16 cellular contexts compared by ENCODE assay signal in the genomic region with DNA sequence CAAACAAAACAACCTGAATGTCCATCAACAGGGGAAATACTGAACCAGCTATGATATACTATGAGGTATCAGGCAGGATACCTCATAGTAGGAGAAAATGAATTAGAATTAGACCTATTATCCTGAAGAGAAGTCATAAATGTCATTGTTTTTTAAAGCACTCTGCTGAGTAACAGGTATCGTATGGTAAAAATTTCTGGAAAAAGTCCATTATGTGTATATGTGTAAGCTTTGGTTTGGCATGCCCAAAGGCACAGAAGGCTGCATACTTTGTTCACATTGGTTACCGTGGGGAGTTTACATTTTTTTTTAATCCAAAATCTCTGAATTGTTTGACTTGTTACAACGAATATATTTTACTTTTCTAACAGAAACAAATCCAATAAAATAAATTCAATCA.
DNase-seq lines count a peak whose midpoint lies in the region; ATAC-seq and TF ChIP-seq lines count a peak whose summit lies in the region.
"Had no signal": no experiment of that assay in that cellular context is flagged by ENCODE, and none has a peak within 500 bp of the region (broad histone marks: within the 10 kb centered on the region; RNA-seq: fewer than 3 reads in every experiment).

No MANE protein-coding gene starts in this region.

- peaks cover 0 to 6% (median under 1%) of the 10 kb centered on the region in 4 donors for H3K36me3 ChIP-seq in sigmoid colon

- H3K4me1 ChIP-seq in sigmoid colon: peaks cover 0 to 82% (median 66%) of the 10 kb centered on the region in 4 donors

- TF ChIP-seq CTCF in WTC11 (IDR thresholded peaks at IDR 0.05) (no peak), sigmoid colon (IDR thresholded peaks at IDR 0.05) (no peak), natural killer cell (IDR thresholded peaks at IDR 0.05) (no peak)

- no peaks in the 10 kb centered on the region for H3K27me3 ChIP-seq in sigmoid colon
- H3K27me3 ChIP-seq: Peyer's patch had no signal

- H3K9me3 ChIP-seq in sigmoid colon: no peaks in the 10 kb centered on the region
- H3K9me3 ChIP-seq: Peyer's patch, psoas muscle, thoracic aorta had no signal

- WGBS in sigmoid colon, 2 donors: 74 to 76% methylated on average over 3 of the region's 3 CpGs

- peak overlapping the region; percentile 78 for H3K27ac Mint-ChIP-seq in WTC11
- no peak overlapping the region for H3K27ac Mint-ChIP-seq in natural killer cell
- H3K27ac Mint-ChIP-seq: B cell had no signal

- POLR2A ChIA-PET in WTC11 (lab: Charles Lee): no interaction called here

- H3K27me3 Mint-ChIP-seq in WTC11 (ENCODE audit: low read depth) (no peaks in the 10 kb centered on the region), natural killer cell (ENCODE audit: low read depth in 2 of 2) (peaks cover 16 to 20% of the 10 kb centered on the region in 2 donors)

- peaks cover 7% of the 10 kb centered on the region for H3K9me3 Mint-ChIP-seq in WTC11
- no peaks in the 10 kb centered on the region for H3K9me3 Mint-ChIP-seq in natural killer cell

- intact Hi-C loops in sigmoid colon (cut with DNase I): loop anchor here (2.0 to 10.0 kb wide), 3 partner anchors 57 to 155 kb away; partner anchors contain the start of genes LRBA and SH3D19
- intact Hi-C loops in natural killer cell (cut with micrococcal nuclease): no loop called here

- H3K4me3 ChIP-seq in sigmoid colon: no peak overlapping the region
- H3K4me3 ChIP-seq: Peyer's patch, psoas muscle, thoracic aorta had no signal

- no peak for TF ChIP-seq EP300 in sigmoid colon (IDR thresholded peaks at IDR 0.05)

- H3K4me1 Mint-ChIP-seq in WTC11 (peaks cover 47% of the 10 kb centered on the region), natural killer cell (no peaks in the 10 kb centered on the region)
- H3K4me1 Mint-ChIP-seq: B cell had no signal

- H3K4me3 Mint-ChIP-seq in WTC11 (no peak overlapping the region), natural killer cell (no peak overlapping the region)
- H3K4me3 Mint-ChIP-seq: B cell had no signal

- no peak for ATAC-seq in WTC11
- ATAC-seq in natural killer cell: no peak
- no peak for ATAC-seq in GM18861 (IDR thresholded peaks at IDR 0.05; ENCODE audit: unreplicated experiment)

- CTCF ChIA-PET in WTC11 (lab: Charles Lee): no interaction called here

- peak; percentile 48 for DNase-seq in EH (ENCODE audit: low read depth)
- no peak for DNase-seq in WTC11 (ENCODE audit: low spot score)
- peak; percentile 64 for DNase-seq in fibroblast of peridontal ligament (ENCODE audit: extremely low read depth)
- no peak for DNase-seq in sigmoid colon
- no peak for DNase-seq in natural killer cell
- DNase-seq in stimulated activated CD4-positive, alpha-beta T cell treated with anti-CD3 and anti-CD28 coated beads, Interleukin-4, amount 100 ng/mL, for 1 hour: no peak
- DNase-seq in activated CD8-positive, alpha-beta memory T cell treated with anti-CD3 and anti-CD28 coated beads for 24 hours: no peak
- DNase-seq: effector CD4-positive, alpha-beta T cell; Kasumi-1; NCI-H187 treated with DMSO at 0.1 percent for 48 hours; NCI-H774 had no signal

- peak overlapping the region; percentile 67 to 83 (median 73) for H3K27ac ChIP-seq in sigmoid colon
- H3K27ac ChIP-seq: psoas muscle, thoracic aorta had no signal

- H3K36me3 Mint-ChIP-seq in WTC11: peaks cover 38% of the 10 kb centered on the region
- H3K36me3 Mint-ChIP-seq in natural killer cell: no peaks in the 10 kb centered on the region

- TF ChIP-seq POLR2A in sigmoid colon (IDR thresholded peaks at IDR 0.05): no peak

TF ChIP-seq in WTC11, 78 proteins besides CTCF, POLR2A, EP300 and RAD21:
- TF ChIP-seq JUN (CRISPR knock-in tag; IDR thresholded peaks at IDR 0.05) (no peak), SMAD4 (CRISPR knock-in tag; IDR thresholded peaks at IDR 0.05) (no peak), ZNF263 (CRISPR knock-in tag; IDR thresholded peaks at IDR 0.05; ENCODE audit: low read depth) (no peak), ZNF138 (CRISPR knock-in tag; conservative IDR thresholded peaks at IDR 0.05) (no peak), GRHL2 (CRISPR knock-in tag; IDR thresholded peaks at IDR 0.05; ENCODE audit: insufficient replicate concordance, severe bottlenecking) (no peak), OVOL2 (CRISPR knock-in tag; IDR thresholded peaks at IDR 0.05; ENCODE audit: borderline replicate concordance) (no peak), MYBL2 (CRISPR knock-in tag; IDR thresholded peaks at IDR 0.05) (no peak)
- TF ChIP-seq, protein P1, sequence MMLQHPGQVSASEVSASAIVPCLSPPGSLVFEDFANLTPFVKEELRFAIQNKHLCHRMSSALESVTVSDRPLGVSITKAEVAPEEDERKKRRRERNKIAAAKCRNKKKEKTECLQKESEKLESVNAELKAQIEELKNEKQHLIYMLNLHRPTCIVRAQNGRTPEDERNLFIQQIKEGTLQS (CRISPR knock-in tag; conservative IDR thresholded peaks at IDR 0.05): no peak
- TF ChIP-seq, protein P2, sequence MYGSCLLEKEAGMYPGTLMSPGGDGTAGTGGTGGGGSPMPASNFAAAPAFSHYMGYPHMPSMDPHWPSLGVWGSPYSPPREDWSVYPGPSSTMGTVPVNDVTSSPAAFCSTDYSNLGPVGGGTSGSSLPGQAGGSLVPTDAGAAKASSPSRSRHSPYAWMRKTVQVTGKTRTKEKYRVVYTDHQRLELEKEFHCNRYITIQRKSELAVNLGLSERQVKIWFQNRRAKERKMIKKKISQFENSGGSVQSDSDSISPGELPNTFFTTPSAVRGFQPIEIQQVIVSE (CRISPR knock-in tag; IDR thresholded peaks at IDR 0.05; ENCODE audit: borderline replicate concordance): no peak
- TF ChIP-seq, protein P3, sequence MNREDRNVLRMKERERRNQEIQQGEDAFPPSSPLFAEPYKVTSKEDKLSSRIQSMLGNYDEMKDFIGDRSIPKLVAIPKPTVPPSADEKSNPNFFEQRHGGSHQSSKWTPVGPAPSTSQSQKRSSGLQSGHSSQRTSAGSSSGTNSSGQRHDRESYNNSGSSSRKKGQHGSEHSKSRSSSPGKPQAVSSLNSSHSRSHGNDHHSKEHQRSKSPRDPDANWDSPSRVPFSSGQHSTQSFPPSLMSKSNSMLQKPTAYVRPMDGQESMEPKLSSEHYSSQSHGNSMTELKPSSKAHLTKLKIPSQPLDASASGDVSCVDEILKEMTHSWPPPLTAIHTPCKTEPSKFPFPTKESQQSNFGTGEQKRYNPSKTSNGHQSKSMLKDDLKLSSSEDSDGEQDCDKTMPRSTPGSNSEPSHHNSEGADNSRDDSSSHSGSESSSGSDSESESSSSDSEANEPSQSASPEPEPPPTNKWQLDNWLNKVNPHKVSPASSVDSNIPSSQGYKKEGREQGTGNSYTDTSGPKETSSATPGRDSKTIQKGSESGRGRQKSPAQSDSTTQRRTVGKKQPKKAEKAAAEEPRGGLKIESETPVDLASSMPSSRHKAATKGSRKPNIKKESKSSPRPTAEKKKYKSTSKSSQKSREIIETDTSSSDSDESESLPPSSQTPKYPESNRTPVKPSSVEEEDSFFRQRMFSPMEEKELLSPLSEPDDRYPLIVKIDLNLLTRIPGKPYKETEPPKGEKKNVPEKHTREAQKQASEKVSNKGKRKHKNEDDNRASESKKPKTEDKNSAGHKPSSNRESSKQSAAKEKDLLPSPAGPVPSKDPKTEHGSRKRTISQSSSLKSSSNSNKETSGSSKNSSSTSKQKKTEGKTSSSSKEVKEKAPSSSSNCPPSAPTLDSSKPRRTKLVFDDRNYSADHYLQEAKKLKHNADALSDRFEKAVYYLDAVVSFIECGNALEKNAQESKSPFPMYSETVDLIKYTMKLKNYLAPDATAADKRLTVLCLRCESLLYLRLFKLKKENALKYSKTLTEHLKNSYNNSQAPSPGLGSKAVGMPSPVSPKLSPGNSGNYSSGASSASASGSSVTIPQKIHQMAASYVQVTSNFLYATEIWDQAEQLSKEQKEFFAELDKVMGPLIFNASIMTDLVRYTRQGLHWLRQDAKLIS (CRISPR knock-in tag; IDR thresholded peaks at IDR 0.05; ENCODE audit: borderline replicate concordance): no peak
- TF ChIP-seq, protein P4, sequence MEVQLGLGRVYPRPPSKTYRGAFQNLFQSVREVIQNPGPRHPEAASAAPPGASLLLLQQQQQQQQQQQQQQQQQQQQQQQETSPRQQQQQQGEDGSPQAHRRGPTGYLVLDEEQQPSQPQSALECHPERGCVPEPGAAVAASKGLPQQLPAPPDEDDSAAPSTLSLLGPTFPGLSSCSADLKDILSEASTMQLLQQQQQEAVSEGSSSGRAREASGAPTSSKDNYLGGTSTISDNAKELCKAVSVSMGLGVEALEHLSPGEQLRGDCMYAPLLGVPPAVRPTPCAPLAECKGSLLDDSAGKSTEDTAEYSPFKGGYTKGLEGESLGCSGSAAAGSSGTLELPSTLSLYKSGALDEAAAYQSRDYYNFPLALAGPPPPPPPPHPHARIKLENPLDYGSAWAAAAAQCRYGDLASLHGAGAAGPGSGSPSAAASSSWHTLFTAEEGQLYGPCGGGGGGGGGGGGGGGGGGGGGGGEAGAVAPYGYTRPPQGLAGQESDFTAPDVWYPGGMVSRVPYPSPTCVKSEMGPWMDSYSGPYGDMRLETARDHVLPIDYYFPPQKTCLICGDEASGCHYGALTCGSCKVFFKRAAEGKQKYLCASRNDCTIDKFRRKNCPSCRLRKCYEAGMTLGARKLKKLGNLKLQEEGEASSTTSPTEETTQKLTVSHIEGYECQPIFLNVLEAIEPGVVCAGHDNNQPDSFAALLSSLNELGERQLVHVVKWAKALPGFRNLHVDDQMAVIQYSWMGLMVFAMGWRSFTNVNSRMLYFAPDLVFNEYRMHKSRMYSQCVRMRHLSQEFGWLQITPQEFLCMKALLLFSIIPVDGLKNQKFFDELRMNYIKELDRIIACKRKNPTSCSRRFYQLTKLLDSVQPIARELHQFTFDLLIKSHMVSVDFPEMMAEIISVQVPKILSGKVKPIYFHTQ (CRISPR knock-in tag; IDR thresholded peaks at IDR 0.05): no peak
- TF ChIP-seq, protein P5, sequence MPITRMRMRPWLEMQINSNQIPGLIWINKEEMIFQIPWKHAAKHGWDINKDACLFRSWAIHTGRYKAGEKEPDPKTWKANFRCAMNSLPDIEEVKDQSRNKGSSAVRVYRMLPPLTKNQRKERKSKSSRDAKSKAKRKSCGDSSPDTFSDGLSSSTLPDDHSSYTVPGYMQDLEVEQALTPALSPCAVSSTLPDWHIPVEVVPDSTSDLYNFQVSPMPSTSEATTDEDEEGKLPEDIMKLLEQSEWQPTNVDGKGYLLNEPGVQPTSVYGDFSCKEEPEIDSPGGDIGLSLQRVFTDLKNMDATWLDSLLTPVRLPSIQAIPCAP (CRISPR knock-in tag; IDR thresholded peaks at IDR 0.05): no peak

Comparison
In these comparisons a context has a peak if more than half of its experiments do, and no peak if none do; other contexts are left out.
1. DNase-seq: peak in EH (single experiment) and fibroblast of peridontal ligament (single experiment); none in WTC11 (single experiment), sigmoid colon (single experiment), natural killer cell (single experiment), stimulated activated CD4-positive, alpha-beta T cell treated with anti-CD3 and anti-CD28 coated beads, Interleukin-4, amount 100 ng/mL, for 1 hour (single experiment) and activated CD8-positive, alpha-beta memory T cell treated with anti-CD3 and anti-CD28 coated beads for 24 hours (single experiment).